ENCODE assay signal across 8 cellular contexts in the genomic region with DNA sequence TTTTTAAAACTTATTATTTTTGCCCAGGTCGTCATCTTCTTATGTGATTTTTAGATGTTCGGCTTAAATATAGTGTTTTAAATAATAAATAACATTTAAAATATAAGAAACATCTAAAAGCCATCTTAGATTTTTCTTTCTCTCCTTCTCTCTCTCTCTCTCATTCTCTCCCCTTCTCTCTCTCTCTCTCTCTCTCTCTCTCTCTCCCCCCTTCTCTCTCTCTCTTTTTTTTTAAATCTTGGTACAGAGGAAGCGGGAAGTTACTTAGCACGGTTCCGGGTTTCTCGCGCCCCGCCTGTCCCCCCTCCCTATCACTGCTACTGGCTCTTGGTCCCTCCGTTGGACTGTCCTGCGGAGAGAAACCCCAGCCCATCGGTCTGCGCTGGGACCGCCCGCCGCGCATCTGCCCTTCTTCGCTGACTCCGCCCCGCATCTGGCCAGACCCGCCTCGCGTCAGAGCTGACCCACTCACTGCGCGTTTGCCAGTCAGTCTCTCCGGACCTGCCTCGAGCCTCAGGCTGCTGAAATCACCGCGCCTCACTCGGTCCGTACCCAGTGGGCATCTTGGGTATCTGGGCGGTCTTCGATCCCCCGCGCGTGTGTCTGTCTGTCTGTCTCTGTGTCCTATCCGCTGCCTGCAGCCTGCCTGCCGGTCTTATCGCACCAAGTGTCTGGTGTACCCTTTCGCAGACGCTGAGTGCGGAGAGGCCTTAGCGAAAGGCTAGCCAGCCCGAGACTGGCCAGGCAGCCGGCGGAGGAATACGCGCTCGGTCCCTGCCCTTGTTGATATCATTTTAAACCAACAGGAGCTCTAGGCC. TPM values are rescaled to one million over a fixed set of nuclear protein-coding genes. Genes with fewer than 3 reads are reported as not detected.
DNase-seq lines count a peak whose midpoint lies in the region; ATAC-seq and TF ChIP-seq lines count a peak whose summit lies in the region.

Gene PABPC5, plus strand, starts transcription at position 489 of the 818 bp plus-strand sequence. CDS start 739 bp downstream, outside the sequence.

- intact Hi-C loops in body of pancreas (cut with DNase I) = no loop called here

- H3K27ac ChIP-seq in HUES48 (ENCODE audit: low read depth, low read length) = no peak within 1 kb of the TSS
- peak within 1 kb of the TSS in 1 of 4 donors; percentile 50 for H3K27ac ChIP-seq in body of pancreas
- H3K27ac ChIP-seq in iPS DF 6.9 (ENCODE audit: low read length) = no peak within 1 kb of the TSS
- H3K27ac ChIP-seq in CD8-positive, alpha-beta memory T cell (ENCODE audit: low read depth, low read length) = no peak within 1 kb of the TSS

- CTCF ChIA-PET in CD8-positive, alpha-beta memory T cell (lab: Charles Lee) = no interaction called here

- H3K4me1 ChIP-seq in HUES48 (ENCODE audit: control insufficient read depth, insufficient read depth, low read length) = 0 out of 2 replicates have a peak, but pooled peaks cover 6% of the 10 kb centered on the region
- H3K4me1 ChIP-seq in body of pancreas = peaks cover 9% of the 10 kb centered on the region
- H3K4me1 ChIP-seq in iPS DF 6.9 (ENCODE audit: control insufficient read depth, insufficient read depth, low read length) = no peaks in the 10 kb centered on the region
- H3K4me1 ChIP-seq in CD8-positive, alpha-beta memory T cell (ENCODE audit: insufficient read depth, low read length) = no peaks in the 10 kb centered on the region

- H3K4me1 Mint-ChIP-seq in CD8-positive, alpha-beta memory T cell = no peaks in the 10 kb centered on the region

- H3K9me3 Mint-ChIP-seq in CD8-positive, alpha-beta memory T cell = peaks cover 0 to 5% (median 4%) of the 10 kb centered on the region in 5 donors

- H3K4me3 Mint-ChIP-seq in CD8-positive, alpha-beta memory T cell = no peak within 1 kb of the TSS

- H3K27ac Mint-ChIP-seq in CD8-positive, alpha-beta memory T cell = no peak within 1 kb of the TSS

- ATAC-seq in body of pancreas (peak; percentile 93), HG03469 (IDR thresholded peaks at IDR 0.05; ENCODE audit: unreplicated experiment) (no peak), GM21447 (IDR thresholded peaks at IDR 0.05; ENCODE audit: unreplicated experiment) (no peak), GM19035 (IDR thresholded peaks at IDR 0.05; ENCODE audit: unreplicated experiment) (no peak)

- H3K36me3 ChIP-seq in HUES48 (ENCODE audit: control insufficient read depth, insufficient read depth, low read length) = no peaks in the 10 kb centered on the region
- no peaks in the 10 kb centered on the region for H3K36me3 ChIP-seq in body of pancreas (replicated peaks in 1 of 2; ENCODE audit: insufficient read depth in 1 of 2, low read depth in 2 of 2)
- no peaks in the 10 kb centered on the region for H3K36me3 ChIP-seq in iPS DF 6.9 (ENCODE audit: control insufficient read depth, insufficient read depth, low read length)
- no peaks in the 10 kb centered on the region for H3K36me3 ChIP-seq in CD8-positive, alpha-beta memory T cell (ENCODE audit: insufficient read depth, low read length)

- 4 to 25% methylated on average over 5 to 42 of the region's 48 CpGs for WGBS in body of pancreas, 2 donors
- no CpG with 5 or more reads among the region's 48 CpGs for WGBS in iPS DF 6.9 (ENCODE audit: insufficient coverage, insufficient read length)

- H3K9me3 ChIP-seq in HUES48 (ENCODE audit: control insufficient read depth, insufficient read depth, low read length) (no peaks in the 10 kb centered on the region), body of pancreas (no peaks in the 10 kb centered on the region), iPS DF 6.9 (ENCODE audit: control insufficient read depth, insufficient read depth, low read length) (no peaks in the 10 kb centered on the region)
- no peaks in the 10 kb centered on the region for H3K9me3 ChIP-seq in CD8-positive, alpha-beta memory T cell (ENCODE audit: low read length)

- H3K27me3 ChIP-seq in HUES48 (ENCODE audit: control insufficient read depth, insufficient read depth, low read length) = peaks cover 17% of the 10 kb centered on the region
- no peaks in the 10 kb centered on the region for H3K27me3 ChIP-seq in body of pancreas
- no peaks in the 10 kb centered on the region for H3K27me3 ChIP-seq in iPS DF 6.9 (ENCODE audit: control insufficient read depth, insufficient read depth, low read length)
- no peaks in the 10 kb centered on the region for H3K27me3 ChIP-seq in CD8-positive, alpha-beta memory T cell (ENCODE audit: insufficient read depth, low read length, poor library complexity, severe bottlenecking)

- peaks cover 0 to 14% of the 10 kb centered on the region in 2 donors for H3K27me3 Mint-ChIP-seq in CD8-positive, alpha-beta memory T cell

- peak within 1 kb of the TSS; percentile 91 for H3K4me3 ChIP-seq in HUES48 (ENCODE audit: low read depth, low read length)
- H3K4me3 ChIP-seq in body of pancreas = no peak within 1 kb of the TSS
- peak within 1 kb of the TSS; percentile 68; the same call in 1 of the 2 replicates for H3K4me3 ChIP-seq in iPS DF 6.9 (ENCODE audit: low read length)
- H3K4me3 ChIP-seq in CD8-positive, alpha-beta memory T cell (ENCODE audit: low read length) = no peak within 1 kb of the TSS

- H3K9ac ChIP-seq in HUES48 (ENCODE audit: low read depth, low read length) = peak within 1 kb of the TSS; percentile 34; the same call in 1 of the 2 replicates

- DNase-seq in body of pancreas = peak; percentile 44 to 52 (median 50)
- DNase-seq in iPS DF 6.9 (ENCODE audit: low read depth, low spot score) = peak; percentile 47
- peak; percentile 13 for DNase-seq in renal cortical epithelial cell (ENCODE audit: low read depth)
- no peak for DNase-seq in CD8-positive, alpha-beta memory T cell

- TF ChIP-seq POLR2A in body of pancreas (IDR thresholded peaks at IDR 0.05) = peak in 2 of 3 donors; percentile 52 to 54

- POLR2A ChIA-PET in CD8-positive, alpha-beta memory T cell (lab: Charles Lee) = no interaction called here

- no peak for TF ChIP-seq CTCF in body of pancreas (IDR thresholded peaks at IDR 0.05)

- H3K36me3 Mint-ChIP-seq in CD8-positive, alpha-beta memory T cell = no peaks in the 10 kb centered on the region

RNA-seq across cellular contexts. Expression of gene PABPC5, which starts in this region (rescaled TPM):
- total RNA-seq in body of pancreas (under 1 TPM in 1 of 2 donors, not detected in 1; 0.26 TPM), renal cortical epithelial cell (0.87 and 2.2 TPM in 2 replicates)
- not detected for total RNA-seq in CD8-positive, alpha-beta memory T cell
- polyA plus RNA-seq in CD8-positive, alpha-beta memory T cell = not detected

Comparison
In these comparisons a context has a peak if more than half of its experiments do, and no peak if none do; other contexts are left out.
1. Peak in DNase-seq and ATAC-seq in body of pancreas; RNA of the gene not detected or under 1 TPM.
2. H3K4me3 ChIP-seq: peak in HUES48 (single experiment) and iPS DF 6.9 (single experiment); none in body of pancreas (0 of 2) and CD8-positive, alpha-beta memory T cell (single experiment).
3. DNase-seq: peak in iPS DF 6.9 (single experiment) and renal cortical epithelial cell (single experiment); none in CD8-positive, alpha-beta memory T cell (0 of 5).